ENCODE assay signal across 19 cellular contexts in the genomic region with DNA sequence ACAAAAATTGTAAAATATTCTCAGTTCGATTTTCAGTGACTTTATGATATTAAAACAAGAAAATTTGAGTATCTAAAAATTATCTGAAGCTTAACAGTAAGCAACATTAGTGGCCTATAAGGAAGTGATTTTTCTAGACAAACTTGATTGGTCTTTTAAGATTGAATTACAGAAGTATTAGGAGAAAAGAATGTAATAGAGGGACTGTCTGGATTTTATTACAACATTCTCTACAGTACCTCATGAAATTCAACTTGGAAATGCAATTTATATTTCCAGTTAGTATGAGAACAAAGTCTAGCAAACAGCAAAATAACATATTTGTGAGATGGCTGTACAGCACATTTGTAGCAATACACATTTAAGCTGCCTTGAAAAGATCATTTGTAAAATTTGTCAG.
"Had no signal": no experiment of that assay in that cellular context is flagged by ENCODE, and none has a peak within 500 bp of the region (broad histone marks: within the 10 kb centered on the region; RNA-seq: fewer than 3 reads in every experiment).

No MANE protein-coding gene starts in this region.

- DNase-seq: activated B cell treated with CpG ODN at 0.5 μM for 24 hours; activated CD4-positive, alpha-beta T cell treated with anti-CD3 and anti-CD28 coated beads for 4 hours; activated CD4-positive, alpha-beta T cell treated with anti-CD3 and anti-CD28 coated beads, Interleukin-2, amount 50 U/mL, for 48 hours; activated CD8-positive, alpha-beta memory T cell treated with anti-CD3 and anti-CD28 coated beads, Interleukin-2, amount 50 U/mL, for 48 hours; activated naive CD4-positive, alpha-beta T cell treated with anti-CD3 and anti-CD28 coated beads for 36 hours; activated naive CD8-positive, alpha-beta T cell treated with anti-CD3 and anti-CD28 coated beads, Interleukin-2, amount 10 ng/mL, durations not matched to agents 7 days and 5 days; activated T-cell treated with anti-CD3 and anti-CD28 coated beads, Interleukin-2, amount 50 U/mL, for 48 hours; foreskin fibroblast; left lung; naive thymus-derived CD8-positive, alpha-beta T cell; retina; spleen; stimulated activated CD4-positive, alpha-beta T cell treated with anti-CD3 and anti-CD28 coated beads, Interleukin-4, amount 100 ng/mL, for 1 hour; stimulated activated naive CD4-positive, alpha-beta T cell; testis; trophoblast cell had no signal

- H3K27me3 Mint-ChIP-seq: activated B cell treated with CpG ODN at 0.5 μM for 24 hours; activated naive CD8-positive, alpha-beta T cell treated with anti-CD3 and anti-CD28 coated beads, Interleukin-2, amount 10 ng/mL, durations not matched to agents 7 days and 5 days; naive thymus-derived CD8-positive, alpha-beta T cell; progenitor cell of endocrine pancreas had no signal

- H3K36me3 Mint-ChIP-seq: activated naive CD8-positive, alpha-beta T cell treated with anti-CD3 and anti-CD28 coated beads, Interleukin-2, amount 10 ng/mL, durations not matched to agents 7 days and 5 days had no signal

- FAIRE-seq: TTC549 had no signal

- H3K4me1 Mint-ChIP-seq: activated B cell treated with CpG ODN at 0.5 μM for 24 hours had no signal

- ATAC-seq: left lung; naive thymus-derived CD8-positive, alpha-beta T cell had no signal

- H3K9me3 Mint-ChIP-seq: activated B cell treated with CpG ODN at 0.5 μM for 24 hours; activated naive CD4-positive, alpha-beta T cell treated with anti-CD3 and anti-CD28 coated beads for 36 hours; activated naive CD8-positive, alpha-beta T cell treated with anti-CD3 and anti-CD28 coated beads, Interleukin-2, amount 10 ng/mL, durations not matched to agents 7 days and 5 days; naive thymus-derived CD8-positive, alpha-beta T cell had no signal

- H3K4me3 Mint-ChIP-seq: activated B cell treated with CpG ODN at 0.5 μM for 24 hours; activated naive CD4-positive, alpha-beta T cell treated with anti-CD3 and anti-CD28 coated beads for 36 hours; activated naive CD8-positive, alpha-beta T cell treated with anti-CD3 and anti-CD28 coated beads, Interleukin-2, amount 10 ng/mL, durations not matched to agents 7 days and 5 days; naive thymus-derived CD8-positive, alpha-beta T cell had no signal

- H3K9me3 ChIP-seq: left lung, spleen, testis, vagina had no signal

- H3K27ac Mint-ChIP-seq: activated B cell treated with CpG ODN at 0.5 μM for 24 hours; activated naive CD4-positive, alpha-beta T cell treated with anti-CD3 and anti-CD28 coated beads for 36 hours; activated naive CD8-positive, alpha-beta T cell treated with anti-CD3 and anti-CD28 coated beads, Interleukin-2, amount 10 ng/mL, durations not matched to agents 7 days and 5 days; progenitor cell of endocrine pancreas had no signal
